ENCODE assay signal across 8 cellular contexts in the genomic region with DNA sequence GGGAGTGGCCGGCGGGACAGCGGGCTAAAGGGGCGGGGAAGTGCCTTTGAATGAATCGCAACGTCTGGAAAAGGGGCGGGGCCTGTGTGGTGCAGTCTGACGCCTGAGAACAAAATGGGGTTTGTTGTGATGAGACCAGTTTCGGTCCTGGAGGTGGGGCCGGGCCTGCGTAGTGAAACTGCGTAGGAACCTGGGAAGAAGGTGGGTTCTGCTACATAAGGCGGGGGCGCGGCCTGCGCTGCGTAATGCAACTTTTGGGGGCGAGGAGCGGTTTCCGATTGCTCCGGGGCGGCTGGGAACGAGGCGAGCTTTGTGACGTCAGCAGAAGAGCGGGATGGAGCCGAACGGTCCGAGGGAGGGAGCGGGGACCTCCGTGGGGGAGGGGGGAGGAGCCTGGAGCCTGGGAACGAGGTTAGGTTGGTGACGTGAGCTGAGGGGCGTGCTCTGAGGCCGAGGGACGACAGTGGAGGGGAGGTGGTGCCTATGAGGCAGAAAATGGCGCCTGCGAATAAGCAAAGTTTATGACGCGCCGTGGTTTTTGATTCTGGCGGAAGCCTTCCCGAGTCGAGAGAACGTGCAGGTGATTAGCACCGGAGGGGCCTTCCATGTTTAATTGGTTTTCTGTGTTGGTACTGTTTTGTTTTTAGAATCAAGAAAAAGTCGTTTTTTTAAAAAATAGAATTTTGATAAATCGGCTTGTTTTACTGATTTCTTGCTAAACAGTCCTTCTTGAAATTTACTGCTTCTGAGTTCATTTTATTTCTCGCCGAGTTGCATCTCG. TPM values are rescaled to one million over a fixed set of nuclear protein-coding genes. Genes with fewer than 3 reads are reported as not detected.
DNase-seq lines count a peak whose midpoint lies in the region; ATAC-seq, FAIRE-seq and TF ChIP-seq lines count a peak whose summit lies in the region.

No MANE protein-coding gene starts in this region.

- H2AFZ ChIP-seq in GM23248, result no peak overlapping the region; the same call in 1 of the 2 replicates
- no peak overlapping the region for H2AFZ ChIP-seq in Karpas-422 (ENCODE audit: low read length)
- H2AFZ ChIP-seq in fibroblast of lung (ENCODE audit: low read length), result no peak overlapping the region

- H3K4me3 ChIP-seq in DOHH2 (ENCODE audit: low read length) (peak overlapping the region; percentile 87), GM23248 (peak overlapping the region; percentile 94), Karpas-422 (ENCODE audit: low read length) (peak overlapping the region; percentile 74), fibroblast of lung (replicated peaks in 1 of 4; ENCODE audit: control extremely low read depth in 1 of 4, insufficient read depth in 1 of 4, low read depth in 3 of 4, low read length in 4 of 4) (peak overlapping the region; percentile 55 to 91 (median 72))
- H3K4me3 ChIP-seq in naive thymus-derived CD4-positive, alpha-beta T cell (ENCODE audit: low read length), result peak overlapping the region; percentile 74

- H4K20me1 ChIP-seq in DOHH2 (ENCODE audit: control insufficient read depth, insufficient read depth, low read depth, low read length) (no peaks in the 10 kb centered on the region), GM23248 (ENCODE audit: insufficient read depth) (no peaks in the 10 kb centered on the region), Karpas-422 (ENCODE audit: insufficient read depth, low read depth, low read length) (no peaks in the 10 kb centered on the region), fibroblast of lung (ENCODE audit: control insufficient read depth, extremely low read depth, insufficient read depth, low read length) (no peaks in the 10 kb centered on the region)

- H3K4me1 ChIP-seq in DOHH2 (ENCODE audit: control insufficient read depth, low read length) (peaks cover 15% of the 10 kb centered on the region), GM23248 (ENCODE audit: insufficient read depth) (peaks cover 11% of the 10 kb centered on the region; the same call in 1 of the 2 replicates), Karpas-422 (ENCODE audit: low read length) (peaks cover 14% of the 10 kb centered on the region), fibroblast of lung (ENCODE audit: control insufficient read depth, extremely low read depth, insufficient read depth, low read length) (no peaks in the 10 kb centered on the region)
- peaks cover 0 to 14% of the 10 kb centered on the region in 2 donors for H3K4me1 ChIP-seq in naive thymus-derived CD4-positive, alpha-beta T cell (ENCODE audit: control insufficient read depth in 2 of 2, insufficient read depth in 2 of 2, low read length in 2 of 2)

- H3K9me3 ChIP-seq in DOHH2 (ENCODE audit: control insufficient read depth, insufficient read depth, low read length) (no peaks in the 10 kb centered on the region), GM23248 (ENCODE audit: low read depth) (no peaks in the 10 kb centered on the region), Karpas-422 (ENCODE audit: low read length) (no peaks in the 10 kb centered on the region), fibroblast of lung (ENCODE audit: control insufficient read depth, insufficient read depth, low read depth, low read length) (no peaks in the 10 kb centered on the region)
- H3K9me3 ChIP-seq in naive thymus-derived CD4-positive, alpha-beta T cell (ENCODE audit: control insufficient read depth in 2 of 3, low read length in 3 of 3), result no peaks in the 10 kb centered on the region

- TF ChIP-seq CTCF in DOHH2 (IDR thresholded peaks at IDR 0.05; ENCODE audit: low read depth, low read length, poor library complexity, severe bottlenecking) (no peak), fibroblast of lung (conservative IDR thresholded peaks at IDR 0.05 in 1 of 2, IDR thresholded peaks at IDR 0.05 in 1 of 2; ENCODE audit: low read depth in 1 of 2, low read length in 2 of 2) (no peak)

- peak; percentile 31 for FAIRE-seq in RCC 7860 (lab: Jason Lieb, UNC)

- POLR2A ChIA-PET in naive thymus-derived CD4-positive, alpha-beta T cell (lab: Charles Lee), result interaction anchor here (0.8 to 3.8 kb wide), 11 partner anchors 14 to 851 kb away, joined by 3 to 72 read pairs (median 5); a partner anchor contains a TSS

- CTCF ChIA-PET in naive thymus-derived CD4-positive, alpha-beta T cell (lab: Charles Lee), result interaction anchor here (1.2 kb wide), 1 partner anchor 151 kb away, joined by 4 read pairs; no protein-coding TSS in a partner anchor

- H3K36me3 ChIP-seq in DOHH2 (ENCODE audit: control insufficient read depth, low read length), result peaks cover 8% of the 10 kb centered on the region
- no peaks in the 10 kb centered on the region for H3K36me3 ChIP-seq in GM23248 (ENCODE audit: low read depth)
- peaks cover 9% of the 10 kb centered on the region for H3K36me3 ChIP-seq in Karpas-422 (ENCODE audit: insufficient read depth, low read length)
- H3K36me3 ChIP-seq in fibroblast of lung (ENCODE audit: control insufficient read depth, insufficient read depth, low read length), result peaks cover 2% of the 10 kb centered on the region
- H3K36me3 ChIP-seq in naive thymus-derived CD4-positive, alpha-beta T cell (ENCODE audit: control insufficient read depth in 2 of 3, insufficient read depth in 3 of 3, low read length in 3 of 3), result peaks cover 0 to 10% (median 0%) of the 10 kb centered on the region in 3 experiments

- H3F3A ChIP-seq in DOHH2 (ENCODE audit: control insufficient read depth, insufficient read depth) (0 out of 2 replicates have a peak, but pooled peaks cover 3% of the 10 kb centered on the region), GM23248 (ENCODE audit: insufficient read depth) (peaks cover 9% of the 10 kb centered on the region; the same call in 1 of the 2 replicates)

- ATAC-seq in naive thymus-derived CD4-positive, alpha-beta T cell, result peak; percentile 92
- ATAC-seq in stimulated activated memory B cell treated with anti-CD40 and anti-IgM and Interleukin-4, amounts not matched to agents 10 μg/mL and 1 μg/mL and 100 μg/mL, for 72 hours, result peak; percentile 94

- H3K27me3 ChIP-seq in DOHH2 (ENCODE audit: control insufficient read depth, low read length) (no peaks in the 10 kb centered on the region), GM23248 (replicated peaks; ENCODE audit: insufficient read depth) (no peaks in the 10 kb centered on the region), Karpas-422 (ENCODE audit: low read length) (no peaks in the 10 kb centered on the region), fibroblast of lung (ENCODE audit: control insufficient read depth, insufficient read depth, low read length) (no peaks in the 10 kb centered on the region)
- no peaks in the 10 kb centered on the region for H3K27me3 ChIP-seq in naive thymus-derived CD4-positive, alpha-beta T cell (ENCODE audit: control insufficient read depth in 2 of 2, insufficient read depth in 2 of 2, low read length in 2 of 2)

- in situ Hi-C loops in GM23248 (cut with MboI), result no loop called here

- peak overlapping the region; percentile 100 for H3K9ac ChIP-seq in GM23248
- peak overlapping the region; percentile 89 for H3K9ac ChIP-seq in Karpas-422 (ENCODE audit: low read length)
- peak overlapping the region; percentile 79 for H3K9ac ChIP-seq in fibroblast of lung (ENCODE audit: insufficient read depth, low read length)

- no peaks in the 10 kb centered on the region for H3K27me3 Mint-ChIP-seq in activated T-helper 1 cell treated with anti-CD3 and anti-CD28 coated beads, Interleukin-12 subunit alpha, Interleukin-12 subunit beta, Interleukin-2, Interleukin-4 antibody, amounts not matched to agents 30 ng/mL and 10 ng/mL and 1 ng/mL, durations not matched to agents 14 hours and 24 hours and 36 hours (ENCODE audit: insufficient read depth)
- peaks cover 0 to 4% (median 0%) of the 10 kb centered on the region in 5 donors for H3K27me3 Mint-ChIP-seq in naive thymus-derived CD4-positive, alpha-beta T cell
- H3K27me3 Mint-ChIP-seq in stimulated activated memory B cell treated with anti-CD40 and anti-IgM and Interleukin-4, amounts not matched to agents 10 μg/mL and 1 μg/mL and 100 μg/mL, for 72 hours, result no peaks in the 10 kb centered on the region

- H3K36me3 Mint-ChIP-seq in activated T-helper 1 cell treated with anti-CD3 and anti-CD28 coated beads, Interleukin-12 subunit alpha, Interleukin-12 subunit beta, Interleukin-2, Interleukin-4 antibody, amounts not matched to agents 30 ng/mL and 10 ng/mL and 1 ng/mL, durations not matched to agents 14 hours and 24 hours and 36 hours (ENCODE audit: low read depth), result peaks cover 14% of the 10 kb centered on the region
- H3K36me3 Mint-ChIP-seq in naive thymus-derived CD4-positive, alpha-beta T cell, result peaks cover 0 to 19% (median 15%) of the 10 kb centered on the region in 5 donors
- peaks cover 24% of the 10 kb centered on the region for H3K36me3 Mint-ChIP-seq in stimulated activated memory B cell treated with anti-CD40 and anti-IgM and Interleukin-4, amounts not matched to agents 10 μg/mL and 1 μg/mL and 100 μg/mL, for 72 hours

- peak overlapping the region; percentile 81 for H3K27ac ChIP-seq in DOHH2 (ENCODE audit: low read depth, low read length)
- peak overlapping the region; percentile 99 for H3K27ac ChIP-seq in GM23248
- peak overlapping the region; percentile 88 for H3K27ac ChIP-seq in Karpas-422 (ENCODE audit: low read length)
- H3K27ac ChIP-seq in fibroblast of lung (ENCODE audit: insufficient read depth, low read length), result peak overlapping the region; percentile 94
- peak overlapping the region; percentile 99 for H3K27ac ChIP-seq in naive thymus-derived CD4-positive, alpha-beta T cell (ENCODE audit: low read depth, low read length)

- H3K79me2 ChIP-seq in DOHH2 (ENCODE audit: control insufficient read depth, low read length) (peaks cover 43% of the 10 kb centered on the region), GM23248 (ENCODE audit: insufficient read depth) (peaks cover 56% of the 10 kb centered on the region), Karpas-422 (ENCODE audit: low read length) (peaks cover 43% of the 10 kb centered on the region), fibroblast of lung (ENCODE audit: control insufficient read depth, insufficient read depth, low read length) (peaks cover 34% of the 10 kb centered on the region)

- intact Hi-C loops in activated T-helper 1 cell treated with anti-CD3 and anti-CD28 coated beads, Interleukin-12 subunit alpha, Interleukin-12 subunit beta, Interleukin-2, Interleukin-4 antibody, amounts not matched to agents 30 ng/mL and 10 ng/mL and 1 ng/mL, durations not matched to agents 14 hours and 24 hours and 36 hours (cut with micrococcal nuclease), result loop anchor here (1.0 to 2.0 kb wide), 9 partner anchors 15 to 425 kb away; a partner anchor contains a TSS
- intact Hi-C loops in naive thymus-derived CD4-positive, alpha-beta T cell (cut with micrococcal nuclease), result loop anchor here (1.0 to 5.0 kb wide), 15 partner anchors 15 to 425 kb away; a partner anchor contains a TSS

- DNase-seq in GM23248 (peak; percentile 96), Karpas-422 (peak; percentile 97), RCC 7860 (ENCODE audit: low spot score) (peak; percentile 84), fibroblast of lung (ENCODE audit: low read depth in 2 of 2) (peak; percentile 97 to 98)
- peak; percentile 87 for DNase-seq in activated T-helper 1 cell treated with anti-CD3 and anti-CD28 coated beads, Interleukin-12 subunit alpha, Interleukin-12 subunit beta, Interleukin-2, Interleukin-4 antibody, amounts not matched to agents 30 ng/mL and 10 ng/mL and 1 ng/mL, durations not matched to agents 14 hours and 24 hours and 36 hours (ENCODE audit: low spot score)
- peak; percentile 71 to 97 (median 94) for DNase-seq in naive thymus-derived CD4-positive, alpha-beta T cell

- H3K4me3 Mint-ChIP-seq in activated T-helper 1 cell treated with anti-CD3 and anti-CD28 coated beads, Interleukin-12 subunit alpha, Interleukin-12 subunit beta, Interleukin-2, Interleukin-4 antibody, amounts not matched to agents 30 ng/mL and 10 ng/mL and 1 ng/mL, durations not matched to agents 14 hours and 24 hours and 36 hours, result peak overlapping the region; percentile 87
- H3K4me3 Mint-ChIP-seq in naive thymus-derived CD4-positive, alpha-beta T cell, result peak overlapping the region; percentile 84 to 98 (median 90)
- peak overlapping the region; percentile 89 for H3K4me3 Mint-ChIP-seq in stimulated activated memory B cell treated with anti-CD40 and anti-IgM and Interleukin-4, amounts not matched to agents 10 μg/mL and 1 μg/mL and 100 μg/mL, for 72 hours

- H3K4me1 Mint-ChIP-seq in activated T-helper 1 cell treated with anti-CD3 and anti-CD28 coated beads, Interleukin-12 subunit alpha, Interleukin-12 subunit beta, Interleukin-2, Interleukin-4 antibody, amounts not matched to agents 30 ng/mL and 10 ng/mL and 1 ng/mL, durations not matched to agents 14 hours and 24 hours and 36 hours (ENCODE audit: low read depth), result peaks cover 19% of the 10 kb centered on the region
- peaks cover 8 to 49% (median 24%) of the 10 kb centered on the region in 7 donors for H3K4me1 Mint-ChIP-seq in naive thymus-derived CD4-positive, alpha-beta T cell
- H3K4me1 Mint-ChIP-seq in stimulated activated memory B cell treated with anti-CD40 and anti-IgM and Interleukin-4, amounts not matched to agents 10 μg/mL and 1 μg/mL and 100 μg/mL, for 72 hours, result peaks cover 8% of the 10 kb centered on the region

- H3K9me2 ChIP-seq in DOHH2 (replicated peaks; ENCODE audit: control insufficient read depth, low read length) (no peaks in the 10 kb centered on the region), GM23248 (ENCODE audit: insufficient read depth) (no peaks in the 10 kb centered on the region), Karpas-422 (replicated peaks; ENCODE audit: insufficient read depth, low read length) (no peaks in the 10 kb centered on the region)

- H3K4me2 ChIP-seq in DOHH2 (ENCODE audit: low read length), result peak overlapping the region; percentile 78
- peak overlapping the region; percentile 86 for H3K4me2 ChIP-seq in GM23248 (ENCODE audit: unreplicated experiment)
- H3K4me2 ChIP-seq in Karpas-422 (ENCODE audit: low read depth, low read length, poor library complexity, severe bottlenecking), result peak overlapping the region; percentile 80
- peak overlapping the region; percentile 69 for H3K4me2 ChIP-seq in fibroblast of lung (ENCODE audit: extremely low read depth, insufficient read depth, low read length)

- peak overlapping the region; percentile 90 for H3K27ac Mint-ChIP-seq in activated T-helper 1 cell treated with anti-CD3 and anti-CD28 coated beads, Interleukin-12 subunit alpha, Interleukin-12 subunit beta, Interleukin-2, Interleukin-4 antibody, amounts not matched to agents 30 ng/mL and 10 ng/mL and 1 ng/mL, durations not matched to agents 14 hours and 24 hours and 36 hours
- H3K27ac Mint-ChIP-seq in naive thymus-derived CD4-positive, alpha-beta T cell, result peak overlapping the region; percentile 94 to 100 (median 98)
- H3K27ac Mint-ChIP-seq in stimulated activated memory B cell treated with anti-CD40 and anti-IgM and Interleukin-4, amounts not matched to agents 10 μg/mL and 1 μg/mL and 100 μg/mL, for 72 hours, result peak overlapping the region; percentile 99

- H3K9me3 Mint-ChIP-seq in activated T-helper 1 cell treated with anti-CD3 and anti-CD28 coated beads, Interleukin-12 subunit alpha, Interleukin-12 subunit beta, Interleukin-2, Interleukin-4 antibody, amounts not matched to agents 30 ng/mL and 10 ng/mL and 1 ng/mL, durations not matched to agents 14 hours and 24 hours and 36 hours, result no peaks in the 10 kb centered on the region
- peaks cover 0 to 3% (median 0%) of the 10 kb centered on the region in 11 donors for H3K9me3 Mint-ChIP-seq in naive thymus-derived CD4-positive, alpha-beta T cell
- H3K9me3 Mint-ChIP-seq in stimulated activated memory B cell treated with anti-CD40 and anti-IgM and Interleukin-4, amounts not matched to agents 10 μg/mL and 1 μg/mL and 100 μg/mL, for 72 hours, result no peaks in the 10 kb centered on the region

- 0 to 1% methylated on average over 15 to 43 of the region's 51 CpGs for WGBS in GM23248 (ENCODE audit: low coverage in 1 of 2, low lambda C conversion rate in 2 of 2, missing lambda C conversion rate in 2 of 2), 2 experiments

RNA-seq across cellular contexts. Expression of a gene that starts 0.7 kb away (rescaled TPM):
- 30.2 and 36.6 TPM in 2 replicates for total RNA-seq in GM23248 (2014; rRNA removed; shearing (Covaris generic))
- 61.4 and 61.5 TPM in 2 replicates for polyA plus RNA-seq in GM23248 (2016; fragmentation: Nextera tagmentation; extraction: Ambion mirVana)
- 30.9 and 40.7 TPM in 2 replicates for total RNA-seq in Karpas-422 (2014; rRNA removed; shearing (Covaris generic); ENCODE audit: low replicate concordance)
- 24.6 and 26.6 TPM in 2 replicates for total RNA-seq in activated T-helper 1 cell treated with anti-CD3 and anti-CD28 coated beads, Interleukin-12 subunit alpha, Interleukin-12 subunit beta, Interleukin-2, Interleukin-4 antibody, amounts not matched to agents 30 ng/mL and 10 ng/mL and 1 ng/mL, durations not matched to agents 14 hours and 24 hours and 36 hours
- 37.0 and 47.9 TPM in 2 replicates for total RNA-seq in fibroblast of lung
- 24.6 and 26.1 TPM in 2 replicates for polyA plus RNA-seq in fibroblast of lung
- 45.7 and 45.9 TPM in 2 replicates for polyA plus RNA-seq in fibroblast of lung (2012)
- 144 and 168 TPM in 2 replicates for polyA minus RNA-seq in fibroblast of lung (ENCODE audit: low replicate concordance)
- 100 to 1,000 TPM in 1 of 5 experiments, 10 to 100 TPM in 4; 21.3 to 101 (median 77.0) TPM for total RNA-seq in naive thymus-derived CD4-positive, alpha-beta T cell
- polyA plus RNA-seq in naive thymus-derived CD4-positive, alpha-beta T cell, result 10 to 100 TPM; 51.2 to 94.7 TPM

RNA-seq across cellular contexts. Expression of a gene that starts 15.0 kb away (rescaled TPM):
- total RNA-seq in GM23248 (2014; rRNA removed; shearing (Covaris generic)), result 89.5 and 97.8 TPM in 2 replicates
- polyA plus RNA-seq in GM23248 (2016; fragmentation: Nextera tagmentation; extraction: Ambion mirVana), result 103 and 105 TPM in 2 replicates
- 45.4 and 45.9 TPM in 2 replicates for total RNA-seq in Karpas-422 (2014; rRNA removed; shearing (Covaris generic); ENCODE audit: low replicate concordance)
- 56.4 and 63.8 TPM in 2 replicates for total RNA-seq in activated T-helper 1 cell treated with anti-CD3 and anti-CD28 coated beads, Interleukin-12 subunit alpha, Interleukin-12 subunit beta, Interleukin-2, Interleukin-4 antibody, amounts not matched to agents 30 ng/mL and 10 ng/mL and 1 ng/mL, durations not matched to agents 14 hours and 24 hours and 36 hours
- total RNA-seq in fibroblast of lung, result 34.2 and 57.6 TPM in 2 replicates
- polyA plus RNA-seq in fibroblast of lung, result 104 and 135 TPM in 2 replicates
- polyA plus RNA-seq in fibroblast of lung (2012), result 97.8 and 126 TPM in 2 replicates
- 291 and 368 TPM in 2 replicates for polyA minus RNA-seq in fibroblast of lung (ENCODE audit: low replicate concordance)
- 100 to 1,000 TPM in 2 of 5 experiments, 10 to 100 TPM in 3; 51.8 to 112 (median 62.4) TPM for total RNA-seq in naive thymus-derived CD4-positive, alpha-beta T cell
- 10 to 100 TPM in 1 of 2 donors, 1 to 10 TPM in 1; 6.4 to 15.7 TPM for polyA plus RNA-seq in naive thymus-derived CD4-positive, alpha-beta T cell

RNA-seq across cellular contexts. Expression of a gene that starts 39.9 kb away (rescaled TPM):
- 264 and 266 TPM in 2 replicates for total RNA-seq in GM23248 (2014; rRNA removed; shearing (Covaris generic))
- polyA plus RNA-seq in GM23248 (2016; fragmentation: Nextera tagmentation; extraction: Ambion mirVana) (141 and 146 TPM in 2 replicates), fibroblast of lung (158 and 303 TPM in 2 replicates)
- total RNA-seq in Karpas-422 (2014; rRNA removed; shearing (Covaris generic); ENCODE audit: low replicate concordance), result 178 and 214 TPM in 2 replicates
- 221 and 223 TPM in 2 replicates for total RNA-seq in activated T-helper 1 cell treated with anti-CD3 and anti-CD28 coated beads, Interleukin-12 subunit alpha, Interleukin-12 subunit beta, Interleukin-2, Interleukin-4 antibody, amounts not matched to agents 30 ng/mL and 10 ng/mL and 1 ng/mL, durations not matched to agents 14 hours and 24 hours and 36 hours
- total RNA-seq in fibroblast of lung, result 75.2 and 135 TPM in 2 replicates
- polyA plus RNA-seq in fibroblast of lung (2012), result 188 and 340 TPM in 2 replicates
- 759 and 1,104 TPM in 2 replicates for polyA minus RNA-seq in fibroblast of lung (ENCODE audit: low replicate concordance)
- total RNA-seq in naive thymus-derived CD4-positive, alpha-beta T cell, result 100 to 1,000 TPM in 4 of 5 experiments, 10 to 100 TPM in 1; 98.0 to 183 (median 118) TPM
- 100 to 1,000 TPM; 145 to 187 TPM for polyA plus RNA-seq in naive thymus-derived CD4-positive, alpha-beta T cell

Comparison
In these comparisons a context has a peak if more than half of its experiments do, and no peak if none do; other contexts are left out.
1. Peak in every context shown above with its lines: DNase-seq, ATAC-seq, H3K4me3 ChIP-seq and H3K27ac ChIP-seq.